9 cellular contexts compared by ENCODE assay signal in genomic region chr11:78419327-78419726, GRCh38. TPM values are rescaled to one million over a fixed set of nuclear protein-coding genes. Genes with fewer than 3 reads are reported as not detected.
A peak's percentile ranks its signal among the peaks of the same experiment; 100 is the strongest.
DNase-seq lines count a peak whose midpoint lies in the region; ATAC-seq lines count a peak whose summit lies in the region.
"Had no signal": no experiment of that assay in that cellular context is flagged by ENCODE, and none has a peak within 500 bp of the region (broad histone marks: within the 10 kb centered on the region; RNA-seq: fewer than 3 reads in every experiment).

No MANE protein-coding gene starts in this region.

- peaks cover 61% of the 10 kb centered on the region for H3K4me1 Mint-ChIP-seq in activated CD4-positive, alpha-beta memory T cell treated with anti-CD3 and anti-CD28 coated beads, Interleukin-2, amount 10 ng/mL, durations not matched to agents 7 days and 5 days

- peaks cover 2% of the 10 kb centered on the region for H3K9me3 Mint-ChIP-seq in activated CD4-positive, alpha-beta memory T cell treated with anti-CD3 and anti-CD28 coated beads, Interleukin-2, amount 10 ng/mL, durations not matched to agents 7 days and 5 days

- POLR2A ChIA-PET in activated CD4-positive, alpha-beta memory T cell treated with anti-CD3 and anti-CD28 coated beads, Interleukin-2, amount 10 ng/mL, durations not matched to agents 7 days and 5 days (lab: Charles Lee) = interaction anchor here (0.8 to 4.7 kb wide), 14 partner anchors 10 to 279 kb away, joined by 3 to 59 read pairs (median 17); partner anchors contain the start of genes ALG8 and NARS2

- H3K27me3 Mint-ChIP-seq in activated CD4-positive, alpha-beta memory T cell treated with anti-CD3 and anti-CD28 coated beads, Interleukin-2, amount 10 ng/mL, durations not matched to agents 7 days and 5 days = peaks cover 18% of the 10 kb centered on the region

- H3K4me3 Mint-ChIP-seq in activated CD4-positive, alpha-beta memory T cell treated with anti-CD3 and anti-CD28 coated beads, Interleukin-2, amount 10 ng/mL, durations not matched to agents 7 days and 5 days = no peak overlapping the region

- H3K9me3 ChIP-seq in subcutaneous abdominal adipose tissue (ENCODE audit: control insufficient read depth in 5 of 5, low read length in 5 of 5) = no peaks in the 10 kb centered on the region

- no peaks in the 10 kb centered on the region for H3K27me3 ChIP-seq in subcutaneous abdominal adipose tissue (ENCODE audit: control insufficient read depth in 5 of 5, insufficient read depth in 4 of 5, low read length in 5 of 5)

- no peak for ATAC-seq in GM18868 (IDR thresholded peaks at IDR 0.05; ENCODE audit: unreplicated experiment)

- no peak overlapping the region for H3K27ac Mint-ChIP-seq in activated CD4-positive, alpha-beta memory T cell treated with anti-CD3 and anti-CD28 coated beads, Interleukin-2, amount 10 ng/mL, durations not matched to agents 7 days and 5 days

- DNase-seq in NCI-H1092 treated with DMSO at 0.1 percent for 48 hours (lab: John Stamatoyannopoulos, UW) (peak; percentile 18), NCI-H1092 (lab: John Stamatoyannopoulos, UW) (no peak), amniotic epithelial cell (ENCODE audit: low read depth) (peak; percentile 100), inferior parietal cortex (ENCODE audit: extremely low spot score) (peak; percentile 53)
- DNase-seq in stimulated activated CD4-positive, alpha-beta T cell treated with anti-CD3 and anti-CD28 coated beads, Interleukin-4, amount 100 ng/mL, for 1 hour = no peak
- DNase-seq in activated CD4-positive, alpha-beta memory T cell treated with anti-CD3 and anti-CD28 coated beads, Interleukin-2, amount 10 ng/mL, durations not matched to agents 7 days and 5 days = no peak

- peak overlapping the region; percentile 29 to 94 (median 49) for H3K9ac ChIP-seq in subcutaneous abdominal adipose tissue (ENCODE audit: low read length in 5 of 5)

- H3K27ac ChIP-seq in subcutaneous abdominal adipose tissue (ENCODE audit: low read depth, low read length) = peak overlapping the region; percentile 94
- H3K27ac ChIP-seq: C4-2B had no signal

- peak overlapping the region in 4 of 5 donors; percentile 69 to 93 (median 78) for H3K4me3 ChIP-seq in subcutaneous abdominal adipose tissue (ENCODE audit: low read depth in 1 of 5, low read length in 5 of 5)

- CTCF ChIA-PET in activated CD4-positive, alpha-beta memory T cell treated with anti-CD3 and anti-CD28 coated beads, Interleukin-2, amount 10 ng/mL, durations not matched to agents 7 days and 5 days (lab: Charles Lee) = interaction anchor here (0.6 to 8.4 kb wide), 15 partner anchors 10 to 425 kb away, joined by 3 to 85 read pairs (median 6); partner anchors contain the start of genes INTS4 and NARS2

- peaks cover 8% of the 10 kb centered on the region for H3K36me3 Mint-ChIP-seq in activated CD4-positive, alpha-beta memory T cell treated with anti-CD3 and anti-CD28 coated beads, Interleukin-2, amount 10 ng/mL, durations not matched to agents 7 days and 5 days (ENCODE audit: low read depth)

- no peaks in the 10 kb centered on the region for H3K36me3 ChIP-seq in subcutaneous abdominal adipose tissue (ENCODE audit: control insufficient read depth in 5 of 5, insufficient read depth in 5 of 5, low read length in 5 of 5)

- peaks cover 15 to 52% (median 45%) of the 10 kb centered on the region in 5 donors for H3K4me1 ChIP-seq in subcutaneous abdominal adipose tissue (ENCODE audit: control insufficient read depth in 5 of 5, insufficient read depth in 5 of 5, low read length in 5 of 5)

RNA-seq across cellular contexts. Expression of gene GAB2, which starts 1.7 kb away (rescaled TPM):
- 10 to 100 TPM; 51.8 to 55.8 TPM for total RNA-seq in activated CD4-positive, alpha-beta memory T cell treated with anti-CD3 and anti-CD28 coated beads, Interleukin-2, amount 10 ng/mL, durations not matched to agents 7 days and 5 days

Comparison
In these comparisons a context has a peak if more than half of its experiments do, and no peak if none do; other contexts are left out.
1. DNase-seq: peak in NCI-H1092 treated with DMSO at 0.1 percent for 48 hours (single experiment), amniotic epithelial cell (single experiment) and inferior parietal cortex (single experiment); none in NCI-H1092 (single experiment), stimulated activated CD4-positive, alpha-beta T cell treated with anti-CD3 and anti-CD28 coated beads, Interleukin-4, amount 100 ng/mL, for 1 hour (single experiment) and activated CD4-positive, alpha-beta memory T cell treated with anti-CD3 and anti-CD28 coated beads, Interleukin-2, amount 10 ng/mL, durations not matched to agents 7 days and 5 days (single experiment).